ENCODE assay signal across 25 cellular contexts in the genomic region with DNA sequence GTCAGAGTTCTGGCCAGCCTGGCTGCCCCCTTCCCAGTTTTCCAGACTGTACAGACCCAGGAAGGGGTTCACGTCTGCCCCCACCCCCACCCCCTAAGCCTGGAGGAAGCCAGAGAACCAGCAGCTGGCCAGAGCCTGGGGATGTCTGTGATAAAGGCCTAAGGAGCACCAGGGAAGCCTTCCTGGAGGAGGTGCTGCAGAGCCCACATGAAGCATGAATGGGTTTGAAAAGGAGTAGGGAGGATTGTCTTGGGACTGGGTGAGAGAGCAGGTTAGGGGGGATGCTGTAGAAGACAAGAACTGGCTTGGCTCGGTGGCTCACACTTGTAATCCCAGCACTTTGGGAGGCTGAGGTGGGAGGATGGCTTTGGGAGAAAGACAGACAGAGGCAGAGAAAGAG.
"Had no signal": no experiment of that assay in that cellular context is flagged by ENCODE, and none has a peak within 500 bp of the region (broad histone marks: within the 10 kb centered on the region; RNA-seq: fewer than 3 reads in every experiment).

No MANE protein-coding gene starts in this region.

- H3K4me1 ChIP-seq: breast epithelium had no signal

- H3K27ac Mint-ChIP-seq: activated CD8-positive, alpha-beta memory T cell treated with anti-CD3 and anti-CD28 coated beads, Interleukin-2, amount 10 ng/mL, durations not matched to agents 7 days and 5 days; activated naive CD8-positive, alpha-beta T cell treated with anti-CD3 and anti-CD28 coated beads, Interleukin-2, amount 50 U/mL, for 24 hours; activated T-cell treated with anti-CD3 and anti-CD28 coated beads, Interleukin-2, amount 50 U/mL, for 24 hours; endodermal cell; progenitor cell of endocrine pancreas had no signal

- H3K4me3 ChIP-seq: breast epithelium, heart left ventricle, skin epidermis, suprapubic skin, upper lobe of left lung had no signal

- H3K27ac ChIP-seq: breast epithelium, heart left ventricle, skin epidermis, suprapubic skin, upper lobe of left lung had no signal

- H3K27me3 Mint-ChIP-seq: activated CD8-positive, alpha-beta memory T cell treated with anti-CD3 and anti-CD28 coated beads, Interleukin-2, amount 10 ng/mL, durations not matched to agents 7 days and 5 days; activated naive CD8-positive, alpha-beta T cell treated with anti-CD3 and anti-CD28 coated beads, Interleukin-2, amount 50 U/mL, for 24 hours; activated T-cell treated with anti-CD3 and anti-CD28 coated beads, Interleukin-2, amount 50 U/mL, for 24 hours; progenitor cell of endocrine pancreas had no signal

- H3K36me3 ChIP-seq: breast epithelium had no signal

- H3K27me3 ChIP-seq: breast epithelium, heart left ventricle, suprapubic skin, upper lobe of left lung had no signal

- DNase-seq: activated CD4-positive, alpha-beta T cell treated with anti-CD3 and anti-CD28 coated beads, Interleukin-2, amount 50 U/mL, for 4 hours; activated CD8-positive, alpha-beta memory T cell treated with anti-CD3 and anti-CD28 coated beads, Interleukin-2, amount 10 ng/mL, durations not matched to agents 7 days and 5 days; activated gamma-delta T cell treated with Interleukin-2 at 50 U/mL for 16 hours; activated naive CD8-positive, alpha-beta T cell treated with anti-CD3 and anti-CD28 coated beads, Interleukin-2, amount 50 U/mL, for 24 hours; activated T-cell treated with anti-CD3 and anti-CD28 coated beads, Interleukin-2, amount 50 U/mL, for 24 hours; aorta; dermis blood vessel endothelial cell; endodermal cell; heart left ventricle; immature natural killer cell; mesenchymal stem cell; natural killer cell; occipital lobe; right cardiac atrium; stimulated activated CD4-positive, alpha-beta T cell treated with anti-CD3 and anti-CD28 coated beads, Interleukin-15, amount 100 ng/mL, for 24 hours; stimulated activated CD4-positive, alpha-beta T cell treated with anti-CD3 and anti-CD28 coated beads, Interleukin-4, amount 100 ng/mL, for 1 hour; stimulated activated naive CD4-positive, alpha-beta T cell treated with Interleukin-2 at 50 U/mL for 16 hours; SW 1271; T-helper 9 cell; upper lobe of left lung had no signal

- H3K9me3 ChIP-seq: breast epithelium, heart left ventricle, suprapubic skin, upper lobe of left lung had no signal

- ATAC-seq: activated CD4-positive, CD25-positive, alpha-beta regulatory T cell treated with anti-CD3 and anti-CD28 coated beads, Interleukin-2, amount 50 U/mL, for 24 hours; activated CD8-positive, alpha-beta memory T cell treated with anti-CD3 and anti-CD28 coated beads, Interleukin-2, amount 10 ng/mL, durations not matched to agents 7 days and 5 days; activated naive CD8-positive, alpha-beta T cell treated with anti-CD3 and anti-CD28 coated beads, Interleukin-2, amount 50 U/mL, for 24 hours; heart left ventricle; natural killer cell; right cardiac atrium had no signal

- H3K4me3 Mint-ChIP-seq: activated CD8-positive, alpha-beta memory T cell treated with anti-CD3 and anti-CD28 coated beads, Interleukin-2, amount 10 ng/mL, durations not matched to agents 7 days and 5 days; activated naive CD8-positive, alpha-beta T cell treated with anti-CD3 and anti-CD28 coated beads, Interleukin-2, amount 50 U/mL, for 24 hours; activated T-cell treated with anti-CD3 and anti-CD28 coated beads, Interleukin-2, amount 50 U/mL, for 24 hours; endodermal cell; immature natural killer cell; natural killer cell had no signal

- H3K9me3 Mint-ChIP-seq: activated naive CD8-positive, alpha-beta T cell treated with anti-CD3 and anti-CD28 coated beads, Interleukin-2, amount 50 U/mL, for 24 hours; activated T-cell treated with anti-CD3 and anti-CD28 coated beads, Interleukin-2, amount 50 U/mL, for 24 hours; endodermal cell; immature natural killer cell; natural killer cell had no signal

- H3K36me3 Mint-ChIP-seq: natural killer cell had no signal
